ENCODE assay signal across 1 cellular context in the genomic region with DNA sequence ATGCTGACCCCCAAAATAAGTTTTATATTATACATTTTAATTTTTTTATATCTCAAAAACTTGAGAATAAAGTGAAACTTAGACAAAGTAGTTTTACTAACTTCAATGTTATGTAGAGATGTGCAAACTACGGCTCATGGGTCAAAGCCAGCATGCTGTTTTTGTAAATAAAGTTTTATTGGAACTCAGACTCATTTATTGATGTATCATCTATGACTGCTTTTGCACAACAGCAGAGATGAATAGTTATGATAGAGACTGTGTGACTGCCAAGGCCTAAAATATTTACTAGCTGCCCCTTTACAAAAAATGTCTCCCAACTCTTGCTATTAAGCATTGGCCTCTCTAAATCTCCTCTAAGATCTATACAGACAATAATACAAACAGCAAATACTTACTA.
A peak's percentile ranks its signal among the peaks of the same experiment; 100 is the strongest.
TF ChIP-seq lines count a peak whose summit lies in the region.

No MANE protein-coding gene starts in this region.

TF ChIP-seq in HepG2, 621 proteins besides CTCF, POLR2A, EP300 and RAD21:
- TF ChIP-seq ZNF878 (CRISPR knock-in tag; IDR thresholded peaks at IDR 0.05) (no peak), ZFY (CRISPR knock-in tag; IDR thresholded peaks at IDR 0.05) (no peak)
- TF ChIP-seq, protein P1, sequence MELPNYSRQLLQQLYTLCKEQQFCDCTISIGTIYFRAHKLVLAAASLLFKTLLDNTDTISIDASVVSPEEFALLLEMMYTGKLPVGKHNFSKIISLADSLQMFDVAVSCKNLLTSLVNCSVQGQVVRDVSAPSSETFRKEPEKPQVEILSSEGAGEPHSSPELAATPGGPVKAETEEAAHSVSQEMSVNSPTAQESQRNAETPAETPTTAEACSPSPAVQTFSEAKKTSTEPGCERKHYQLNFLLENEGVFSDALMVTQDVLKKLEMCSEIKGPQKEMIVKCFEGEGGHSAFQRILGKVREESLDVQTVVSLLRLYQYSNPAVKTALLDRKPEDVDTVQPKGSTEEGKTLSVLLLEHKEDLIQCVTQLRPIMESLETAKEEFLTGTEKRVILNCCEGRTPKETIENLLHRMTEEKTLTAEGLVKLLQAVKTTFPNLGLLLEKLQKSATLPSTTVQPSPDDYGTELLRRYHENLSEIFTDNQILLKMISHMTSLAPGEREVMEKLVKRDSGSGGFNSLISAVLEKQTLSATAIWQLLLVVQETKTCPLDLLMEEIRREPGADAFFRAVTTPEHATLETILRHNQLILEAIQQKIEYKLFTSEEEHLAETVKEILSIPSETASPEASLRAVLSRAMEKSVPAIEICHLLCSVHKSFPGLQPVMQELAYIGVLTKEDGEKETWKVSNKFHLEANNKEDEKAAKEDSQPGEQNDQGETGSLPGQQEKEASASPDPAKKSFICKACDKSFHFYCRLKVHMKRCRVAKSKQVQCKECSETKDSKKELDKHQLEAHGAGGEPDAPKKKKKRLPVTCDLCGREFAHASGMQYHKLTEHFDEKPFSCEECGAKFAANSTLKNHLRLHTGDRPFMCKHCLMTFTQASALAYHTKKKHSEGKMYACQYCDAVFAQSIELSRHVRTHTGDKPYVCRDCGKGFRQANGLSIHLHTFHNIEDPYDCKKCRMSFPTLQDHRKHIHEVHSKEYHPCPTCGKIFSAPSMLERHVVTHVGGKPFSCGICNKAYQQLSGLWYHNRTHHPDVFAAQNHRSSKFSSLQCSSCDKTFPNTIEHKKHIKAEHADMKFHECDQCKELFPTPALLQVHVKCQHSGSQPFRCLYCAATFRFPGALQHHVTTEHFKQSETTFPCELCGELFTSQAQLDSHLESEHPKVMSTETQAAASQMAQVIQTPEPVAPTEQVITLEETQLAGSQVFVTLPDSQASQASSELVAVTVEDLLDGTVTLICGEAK (IDR thresholded peaks at IDR 0.05) = peak; percentile 34; the same call in 1 of the 2 replicates
- TF ChIP-seq, protein P1 (CRISPR knock-in tag; IDR thresholded peaks at IDR 0.05) = no peak; the same call in 1 of the 2 replicates
